Comparison of ENCODE assay signal across 8 cellular contexts in genomic region chr7:159030490-159031134, GRCh38.
DNase-seq lines count a peak whose midpoint lies in the region; ATAC-seq and TF ChIP-seq lines count a peak whose summit lies in the region.

No MANE protein-coding gene starts in this region.

- H2AFZ ChIP-seq in SK-N-SH (ENCODE audit: low read depth): no peak overlapping the region

- peak overlapping the region; percentile 46 for H3K4me3 Mint-ChIP-seq in memory B cell

- H3K9me3 ChIP-seq in A673 (ENCODE audit: low read depth, low read length, poor library complexity, severe bottlenecking) (no peaks in the 10 kb centered on the region), HAP-1 (no peaks in the 10 kb centered on the region), SK-N-SH (no peaks in the 10 kb centered on the region), tibial artery (no peaks in the 10 kb centered on the region)
- H3K9me3 ChIP-seq in effector memory CD4-positive, alpha-beta T cell (ENCODE audit: control insufficient read depth, low read length): no peaks in the 10 kb centered on the region

- CTCF ChIA-PET in A673 (lab: Charles Lee): no interaction called here
- CTCF ChIA-PET in SK-N-SH (lab: Yijun Ruan, JAX): interaction anchor here (0.6 to 3.0 kb wide), 23 partner anchors 9 to 648 kb away, joined by 3 to 18 read pairs (median 4); partner anchors contain the start of gene ESYT2

- H3K4me1 Mint-ChIP-seq in memory B cell: no peaks in the 10 kb centered on the region

- TF ChIP-seq CTCF in A673 (conservative IDR thresholded peaks at IDR 0.05; ENCODE audit: low read depth, low read length): peak; percentile 32
- TF ChIP-seq CTCF in SK-N-SH (IDR thresholded peaks at IDR 0.05): no peak
- peak; percentile 57 to 58 for TF ChIP-seq CTCF in tibial artery (IDR thresholded peaks at IDR 0.05)

- no peaks in the 10 kb centered on the region for H3F3A ChIP-seq in SK-N-SH (replicated peaks; ENCODE audit: insufficient read depth)

- POLR2A ChIA-PET in A673 (lab: Charles Lee; ENCODE audit: low non-redundant PET) (no interaction called here), SK-N-SH (lab: Yijun Ruan, JAX) (no interaction called here)

- H3K27ac Mint-ChIP-seq in memory B cell: no peak overlapping the region

- in situ Hi-C loops in HAP-1 (cut with MboI; ENCODE audit: low sequenced_read_pairs): no loop called here

- intact Hi-C loops in A673 (cut with micrococcal nuclease; ENCODE audit: unreplicated experiment): no loop called here
- intact Hi-C loops in tibial artery (cut with DNase I; ENCODE audit: low total_unique reads): loop anchor here (5.0 to 10.0 kb wide), 2 partner anchors 67 to 114 kb away; partner anchors contain the start of gene VIPR2

- H3K27me3 ChIP-seq in A673 (replicated peaks; ENCODE audit: insufficient read depth, low read depth, low read length, poor library complexity) (peaks cover 31% of the 10 kb centered on the region), HAP-1 (ENCODE audit: low read depth) (no peaks in the 10 kb centered on the region), SK-N-SH (ENCODE audit: insufficient read depth) (no peaks in the 10 kb centered on the region), tibial artery (no peaks in the 10 kb centered on the region)
- peaks cover 16% of the 10 kb centered on the region for H3K27me3 ChIP-seq in effector memory CD4-positive, alpha-beta T cell (replicated peaks; ENCODE audit: control insufficient read depth, insufficient read depth, low read length, poor library complexity, severe bottlenecking)

- no peaks in the 10 kb centered on the region for H3K9me3 Mint-ChIP-seq in memory B cell

- H3K79me2 ChIP-seq in SK-N-SH (ENCODE audit: insufficient read depth): no peaks in the 10 kb centered on the region

- H3K9me2 ChIP-seq in SK-N-SH: no peaks in the 10 kb centered on the region

- no peaks in the 10 kb centered on the region for H3K36me3 Mint-ChIP-seq in memory B cell

- H3K27me3 Mint-ChIP-seq in memory B cell: peaks cover 3% of the 10 kb centered on the region

- H3K9ac ChIP-seq in SK-N-SH: no peak overlapping the region

- no peak for ATAC-seq in memory B cell (ENCODE audit: low read depth)
- no peak for ATAC-seq in GM19463 (IDR thresholded peaks at IDR 0.05; ENCODE audit: unreplicated experiment)

- H3K4me3 ChIP-seq in A673 (ENCODE audit: low read depth, low read length, poor library complexity, severe bottlenecking) (peak overlapping the region; percentile 41), HAP-1 (peak overlapping the region; percentile 33), SK-N-SH (ENCODE audit: low read depth in 2 of 2, low read length in 1 of 2) (peak overlapping the region; percentile 16 to 42; a peak in 3 of 4 replicates), tibial artery (peak overlapping the region; percentile 56 to 57)
- peak overlapping the region; percentile 37 for H3K4me3 ChIP-seq in effector memory CD4-positive, alpha-beta T cell (ENCODE audit: insufficient read depth, low read depth, low read length, poor library complexity, severe bottlenecking)

- H3K36me3 ChIP-seq in A673 (ENCODE audit: insufficient read depth, low read length, poor library complexity, severe bottlenecking) (no peaks in the 10 kb centered on the region), HAP-1 (replicated peaks) (no peaks in the 10 kb centered on the region), SK-N-SH (replicated peaks in 1 of 2; ENCODE audit: control insufficient read depth in 1 of 2, insufficient read depth in 2 of 2, low read length in 1 of 2) (no peaks in the 10 kb centered on the region), tibial artery (peaks cover 0 to 15% (median 5%) of the 10 kb centered on the region in 3 donors)
- no peaks in the 10 kb centered on the region for H3K36me3 ChIP-seq in effector memory CD4-positive, alpha-beta T cell (ENCODE audit: control insufficient read depth, insufficient read depth, low read length)

- H3K27ac ChIP-seq in A673 (ENCODE audit: low read depth, low read length, poor library complexity, severe bottlenecking): no peak overlapping the region
- H3K27ac ChIP-seq in SK-N-SH (ENCODE audit: low read depth in 2 of 2, low read length in 1 of 2): no peak overlapping the region; a peak in 1 of 4 replicates
- H3K27ac ChIP-seq in effector memory CD4-positive, alpha-beta T cell (ENCODE audit: insufficient read depth, low read length, poor library complexity, severe bottlenecking): no peak overlapping the region
- H3K27ac ChIP-seq in tibial artery: peak overlapping the region; percentile 87 to 95

- DNase-seq in A673 (ENCODE audit: low spot score): peak; percentile 31
- peak; percentile 56 to 83 for DNase-seq in HAP-1 (ENCODE audit: low spot score in 2 of 2)
- DNase-seq in SK-N-SH: peak; percentile 97
- DNase-seq in effector memory CD4-positive, alpha-beta T cell: no peak
- no peak for DNase-seq in memory B cell (ENCODE audit: low spot score in 2 of 2)
- peak; percentile 49 to 84 for DNase-seq in tibial artery
- DNase-seq in germinal center (ENCODE audit: low spot score): no peak

- H3K4me1 ChIP-seq in A673 (ENCODE audit: insufficient read depth, low read length, poor library complexity, severe bottlenecking) (peaks cover 4% of the 10 kb centered on the region), HAP-1 (no peaks in the 10 kb centered on the region), SK-N-SH (ENCODE audit: control insufficient read depth in 1 of 2, insufficient read depth in 2 of 2, low read depth in 1 of 2, low read length in 1 of 2) (peaks cover 0 to 11% of the 10 kb centered on the region in 2 experiments; a peak in 1 of 4 replicates), tibial artery (peaks cover 0 to 56% (median 28%) of the 10 kb centered on the region in 4 donors)
- peaks cover 7% of the 10 kb centered on the region for H3K4me1 ChIP-seq in effector memory CD4-positive, alpha-beta T cell (ENCODE audit: control insufficient read depth, insufficient read depth, low read length, poor library complexity, severe bottlenecking)

- 14% methylated on average over 41 of the region's 59 CpGs for WGBS in SK-N-SH (ENCODE audit: low lambda C conversion rate)

- no peak for TF ChIP-seq EP300 in SK-N-SH (IDR thresholded peaks at IDR 0.05; ENCODE audit: borderline replicate concordance in 1 of 2, low read depth in 1 of 2, low read length in 1 of 2)

- no peaks in the 10 kb centered on the region for H4K20me1 ChIP-seq in SK-N-SH (ENCODE audit: insufficient read depth)

- BruUV-seq in A673 (replicated peaks; lab: Mats Ljungman, UMichigan): no TSS peak

- no peak overlapping the region for H3K4me2 ChIP-seq in SK-N-SH

- TF ChIP-seq RAD21 in SK-N-SH (IDR thresholded peaks at IDR 0.05; ENCODE audit: low read length): peak; percentile 24

TF ChIP-seq in SK-N-SH, 30 proteins besides CTCF, POLR2A, EP300 and RAD21 (continues in another document):
- TF ChIP-seq IRF3 (IDR thresholded peaks at IDR 0.05; ENCODE audit: low read depth, low read length) (no peak), TEAD4 (IDR thresholded peaks at IDR 0.05; ENCODE audit: borderline replicate concordance, insufficient read depth) (no peak), SIN3A (IDR thresholded peaks at IDR 0.05; ENCODE audit: borderline replicate concordance, low read depth, low read length) (no peak), REST (IDR thresholded peaks at IDR 0.05; ENCODE audit: low read depth, low read length) (no peak), CHD2 (IDR thresholded peaks at IDR 0.05; ENCODE audit: low read length, partially characterized antibody) (peak; percentile 8), MXI1 (IDR thresholded peaks at IDR 0.05; ENCODE audit: low read depth, low read length) (0 out of 2 replicates have a peak, but pooled peaks have one; percentile 26), USF1 (IDR thresholded peaks at IDR 0.05; ENCODE audit: borderline replicate concordance, low read depth) (no peak), SMC3 (IDR thresholded peaks at IDR 0.05; ENCODE audit: low read depth, low read length) (no peak; the same call in 1 of the 2 replicates), FOXJ3 (CRISPR knock-in tag; IDR thresholded peaks at IDR 0.05) (0 out of 2 replicates have a peak, but pooled peaks have one; percentile 37), JUND (IDR thresholded peaks at IDR 0.05) (no peak)

Comparison
In these comparisons a context has a peak if more than half of its experiments do, and no peak if none do; other contexts are left out.
1. DNase-seq: peak in A673 (single experiment), HAP-1 (2 of 2), SK-N-SH (single experiment) and tibial artery (2 of 2); none in effector memory CD4-positive, alpha-beta T cell (0 of 3), memory B cell (0 of 2) and germinal center (single experiment).
2. H3K27ac ChIP-seq: peak in tibial artery (2 of 2); none in A673 (single experiment), SK-N-SH (0 of 2) and effector memory CD4-positive, alpha-beta T cell (single experiment).
3. Peak in every context shown above with its lines, with median percentiles within 50 percentile points of each other: H3K4me3 ChIP-seq.